Comparison of ENCODE assay signal across 7 cellular contexts in the genomic region with DNA sequence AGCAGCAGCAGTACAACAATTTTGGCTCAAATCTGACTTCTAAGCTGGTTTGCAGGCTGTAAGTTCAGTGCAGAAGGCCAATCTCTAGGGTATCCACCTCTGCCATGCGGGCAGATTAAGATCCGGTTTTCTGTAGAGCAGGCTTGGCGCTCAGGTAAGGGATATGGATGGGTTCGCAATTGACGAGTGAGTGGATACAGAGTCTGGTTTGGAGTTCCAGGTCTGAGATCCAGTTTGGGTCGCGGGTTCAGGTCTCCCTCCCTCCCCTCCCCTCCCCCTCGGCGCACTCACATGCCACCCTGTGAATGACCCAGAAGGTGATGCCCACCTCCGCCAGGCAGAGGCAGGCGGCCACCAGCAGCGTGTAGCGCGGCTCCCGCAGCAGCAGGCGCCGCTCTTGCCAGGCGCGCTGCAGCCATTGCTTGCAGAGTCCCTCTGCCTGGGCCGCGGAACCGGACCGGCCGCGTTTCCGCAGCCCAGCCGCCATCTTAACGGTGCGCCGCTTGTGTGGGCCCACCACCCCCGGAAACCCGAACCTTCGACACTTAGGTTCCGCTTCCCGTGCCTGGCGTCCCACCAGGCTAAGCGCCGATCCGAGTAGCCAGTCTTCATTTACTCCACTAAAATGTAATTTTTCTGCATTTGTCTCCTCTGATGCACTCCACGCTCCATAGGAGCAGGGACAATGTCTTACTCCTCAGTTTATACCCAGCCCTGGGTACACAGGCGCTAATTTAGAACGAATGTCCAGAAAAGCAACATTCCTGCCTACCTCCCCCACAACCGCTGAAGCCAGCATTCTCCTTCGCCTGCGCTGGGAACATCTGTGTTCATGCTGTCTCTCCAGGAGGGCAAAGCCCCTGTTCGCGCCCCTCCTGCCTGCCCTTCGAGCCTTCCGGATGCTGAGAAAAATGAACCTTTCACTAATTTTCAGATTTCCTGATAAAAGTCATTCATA.
DNase-seq lines count a peak whose midpoint lies in the region; ATAC-seq and TF ChIP-seq lines count a peak whose summit lies in the region.

Gene ALG3, minus strand, starts transcription at position 509 of the 958 bp plus-strand sequence. Its CDS starts 22 bp downstream, at position 487.

- H3K9me3 ChIP-seq in WERI-Rb-1 (ENCODE audit: severe bottlenecking): no peaks in the 10 kb centered on the region

- TF ChIP-seq CTCF in WERI-Rb-1 (IDR thresholded peaks at IDR 0.05; ENCODE audit: low read depth, low read length): no peak

- H3K27me3 ChIP-seq in WERI-Rb-1 (ENCODE audit: insufficient read depth, low read depth, severe bottlenecking): no peaks in the 10 kb centered on the region

- peaks cover 12% of the 10 kb centered on the region; the same call in 1 of the 2 replicates for H3K36me3 ChIP-seq in WERI-Rb-1

- ATAC-seq in GM18502 (IDR thresholded peaks at IDR 0.05; ENCODE audit: poor library complexity, unreplicated experiment) (peak; percentile 51), HG02938 (IDR thresholded peaks at IDR 0.05; ENCODE audit: unreplicated experiment) (peak; percentile 36)

- peak within 1 kb of the TSS; percentile 60 for H3K4me3 ChIP-seq in WERI-Rb-1 (ENCODE audit: low read depth, low read length)
- H3K4me3 ChIP-seq in skin epidermis: peak within 1 kb of the TSS; percentile 65 to 97 (median 88)

- DNase-seq in NCI-H2107 (lab: John Stamatoyannopoulos, UW) (peak; percentile 97), WERI-Rb-1 (peak; percentile 83), T47D (ENCODE audit: low read depth in 1 of 2, low spot score in 1 of 2) (peak; percentile 92 to 97), iPS-NIHi11 (ENCODE audit: low spot score) (peak; percentile 89)

- in situ Hi-C loops in T47D (cut with HindIII; ENCODE audit: low pct_unique_long_range_greater_than_20kb, low sequenced_read_pairs): no loop called here

- H3K27ac ChIP-seq in WERI-Rb-1 (peak within 1 kb of the TSS; percentile 86), skin epidermis (peak within 1 kb of the TSS; percentile 71 to 97 (median 92))

Comparison
In these comparisons a context has a peak if more than half of its experiments do, and no peak if none do; other contexts are left out.
1. Peak in every context shown above with its lines: DNase-seq, ATAC-seq, H3K4me3 ChIP-seq and H3K27ac ChIP-seq.